In genomic region chr3:149502438-149502837, GRCh38 we compare ENCODE assay signal across 41 cellular contexts. TPM values are rescaled to one million over a fixed set of nuclear protein-coding genes. Genes with fewer than 3 reads are reported as not detected.
"Had no signal": no experiment of that assay in that cellular context is flagged by ENCODE, and none has a peak within 500 bp of the region (broad histone marks: within the 10 kb centered on the region; RNA-seq: fewer than 3 reads in every experiment).

No MANE protein-coding gene starts in this region.

- H3K27ac ChIP-seq: KMS-11, RWPE1, VCaP had no signal

- H3K36me3 Mint-ChIP-seq: activated CD4-positive, alpha-beta memory T cell treated with anti-CD3 and anti-CD28 coated beads for 36 hours; activated naive CD4-positive, alpha-beta T cell treated with anti-CD3 and anti-CD28 coated beads, Interleukin-2, amount 10 ng/mL, durations not matched to agents 7 days and 5 days; activated naive CD8-positive, alpha-beta T cell; brain had no signal

- H3K4me1 Mint-ChIP-seq: activated naive CD4-positive, alpha-beta T cell treated with anti-CD3 and anti-CD28 coated beads, Interleukin-2, amount 10 ng/mL, durations not matched to agents 7 days and 5 days; activated naive CD8-positive, alpha-beta T cell treated with anti-CD3 and anti-CD28 coated beads, Interleukin-2, amount 50 U/mL, for 24 hours; brain had no signal

- H3K4me2 ChIP-seq: KMS-11 had no signal

- H3K4me3 Mint-ChIP-seq: activated B cell treated with CpG ODN at 0.5 μM for 24 hours; activated CD4-positive, alpha-beta memory T cell treated with anti-CD3 and anti-CD28 coated beads for 36 hours; activated naive CD4-positive, alpha-beta T cell treated with anti-CD3 and anti-CD28 coated beads, Interleukin-2, amount 10 ng/mL, durations not matched to agents 7 days and 5 days; activated naive CD8-positive, alpha-beta T cell; activated naive CD8-positive, alpha-beta T cell treated with anti-CD3 and anti-CD28 coated beads, Interleukin-2, amount 50 U/mL, for 24 hours; activated T-cell treated with anti-CD3 and anti-CD28 coated beads, Interleukin-2, amount 50 U/mL, for 4 hours; activated T-helper 1 cell treated with anti-CD3 and anti-CD28 coated beads, Interleukin-12 subunit alpha, Interleukin-12 subunit beta, Interleukin-2, Interleukin-4 antibody, amounts not matched to agents 30 ng/mL and 10 ng/mL and 1 ng/mL, durations not matched to agents 14 hours and 24 hours and 36 hours; brain had no signal

- H3K27ac Mint-ChIP-seq: activated B cell treated with CpG ODN at 0.5 μM for 24 hours; activated CD4-positive, alpha-beta memory T cell treated with anti-CD3 and anti-CD28 coated beads for 36 hours; activated naive CD4-positive, alpha-beta T cell treated with anti-CD3 and anti-CD28 coated beads, Interleukin-2, amount 10 ng/mL, durations not matched to agents 7 days and 5 days; activated naive CD8-positive, alpha-beta T cell; activated naive CD8-positive, alpha-beta T cell treated with anti-CD3 and anti-CD28 coated beads, Interleukin-2, amount 50 U/mL, for 24 hours; activated T-helper 1 cell treated with anti-CD3 and anti-CD28 coated beads, Interleukin-12 subunit alpha, Interleukin-12 subunit beta, Interleukin-2, Interleukin-4 antibody, amounts not matched to agents 30 ng/mL and 10 ng/mL and 1 ng/mL, durations not matched to agents 14 hours and 24 hours and 36 hours; brain had no signal

- H3K9me3 Mint-ChIP-seq: activated B cell treated with CpG ODN at 0.5 μM for 24 hours; activated CD4-positive, alpha-beta memory T cell treated with anti-CD3 and anti-CD28 coated beads for 36 hours; activated naive CD4-positive, alpha-beta T cell treated with anti-CD3 and anti-CD28 coated beads, Interleukin-2, amount 10 ng/mL, durations not matched to agents 7 days and 5 days; activated naive CD8-positive, alpha-beta T cell treated with anti-CD3 and anti-CD28 coated beads, Interleukin-2, amount 50 U/mL, for 24 hours; activated T-cell treated with anti-CD3 and anti-CD28 coated beads, Interleukin-2, amount 50 U/mL, for 4 hours; activated T-helper 1 cell treated with anti-CD3 and anti-CD28 coated beads, Interleukin-12 subunit alpha, Interleukin-12 subunit beta, Interleukin-2, Interleukin-4 antibody, amounts not matched to agents 30 ng/mL and 10 ng/mL and 1 ng/mL, durations not matched to agents 14 hours and 24 hours and 36 hours; brain had no signal

- ATAC-seq: activated naive CD8-positive, alpha-beta T cell treated with anti-CD3 and anti-CD28 coated beads, Interleukin-2, amount 50 U/mL, for 24 hours; activated T-cell treated with anti-CD3 and anti-CD28 coated beads, Interleukin-2, amount 50 U/mL, for 4 hours; PC-3; Right ventricle myocardium inferior; SK-N-SH treated with all-trans-retinoic acid at 6 μM for 48 hours had no signal

- DNase-seq: activated B cell treated with CpG ODN at 0.5 μM for 24 hours; activated CD4-positive, alpha-beta memory T cell treated with anti-CD3 and anti-CD28 coated beads for 36 hours; activated CD4-positive, alpha-beta T cell treated with anti-CD3 and anti-CD28 coated beads for 4 hours; activated CD4-positive, alpha-beta T cell treated with anti-CD3 and anti-CD28 coated beads, Interleukin-2, amount 50 U/mL, for 1 hour; activated CD4-positive, CD25-positive, alpha-beta regulatory T cell treated with anti-CD3 and anti-CD28 coated beads, Interleukin-2, amount 50 U/mL, for 72 hours; activated CD8-positive, alpha-beta memory T cell treated with anti-CD3 and anti-CD28 coated beads, Interleukin-2, amount 50 U/mL, for 4 hours; activated gamma-delta T cell treated with Interleukin-2 at 50 U/mL for 16 hours; activated naive CD4-positive, alpha-beta T cell treated with anti-CD3 and anti-CD28 coated beads, Interleukin-2, amount 10 ng/mL, durations not matched to agents 7 days and 5 days; activated naive CD8-positive, alpha-beta T cell treated with anti-CD3 and anti-CD28 coated beads, Interleukin-2, amount 50 U/mL, for 24 hours; activated T-cell treated with anti-CD3 and anti-CD28 coated beads for 4 hours; activated T-cell treated with anti-CD3 and anti-CD28 coated beads, Interleukin-2, amount 50 U/mL, for 4 hours; anterior cingulate cortex; caudate nucleus; MM.1S; MV-4-11; NCI-H1092; NCI-H1436 treated with DMSO at 0.1 percent for 48 hours; NCI-H1930; NCI-H2081 treated with DMSO at 0.1 percent for 48 hours; NCI-H226; NCI-H446 treated with DMSO at 0.1 percent for 48 hours; NCI-H524; NCI-H69; NCI-H82; NK-92 treated with Interleukin-12 subunit alpha and Interleukin-12 subunit beta, amount 100 ng/mL, for 24 hours; PC-3; SIG-M5; SW 1271; T-helper 1 cell; T-helper 2 cell; T-helper 9 cell had no signal

- H3K9ac ChIP-seq: KMS-11 had no signal

RNA-seq across cellular contexts. Expression of gene TM4SF4, which starts 27.9 kb away (rescaled TPM):
- total RNA-seq: activated B cell treated with CpG ODN at 0.5 μM for 24 hours; activated CD4-positive, alpha-beta memory T cell treated with anti-CD3 and anti-CD28 coated beads for 36 hours; activated T-helper 1 cell treated with anti-CD3 and anti-CD28 coated beads, Interleukin-12 subunit alpha, Interleukin-12 subunit beta, Interleukin-2, Interleukin-4 antibody, amounts not matched to agents 30 ng/mL and 10 ng/mL and 1 ng/mL, durations not matched to agents 14 hours and 24 hours and 36 hours; bronchial epithelial cell; Right ventricle myocardium inferior; SK-MEL-5 had no signal
